Comparison of ENCODE assay signal across 11 cellular contexts in the genomic region with DNA sequence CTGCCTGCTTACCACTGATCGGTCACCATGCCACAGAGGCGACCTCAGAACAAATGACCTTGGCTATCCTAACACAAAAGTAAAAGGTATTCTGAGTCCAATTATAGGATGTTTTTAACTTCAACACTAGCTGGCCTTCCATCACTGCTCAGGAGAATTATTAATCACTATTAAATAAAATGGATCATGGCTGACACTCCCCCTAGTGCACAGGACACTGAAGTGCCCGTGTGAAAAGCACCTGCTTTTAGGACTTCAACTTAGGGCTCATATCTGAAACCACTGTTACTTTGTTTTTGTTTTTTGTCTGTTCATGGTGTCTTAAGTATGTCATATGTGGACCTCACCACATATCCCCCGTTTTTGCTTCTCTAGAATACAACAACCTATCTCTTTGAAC. TPM values are rescaled to one million over a fixed set of nuclear protein-coding genes. Genes with fewer than 3 reads are reported as not detected.
DNase-seq lines count a peak whose midpoint lies in the region; ATAC-seq, FAIRE-seq and TF ChIP-seq lines count a peak whose summit lies in the region.
"Had no signal": no experiment of that assay in that cellular context is flagged by ENCODE, and none has a peak within 500 bp of the region (broad histone marks: within the 10 kb centered on the region; RNA-seq: fewer than 3 reads in every experiment).

No MANE protein-coding gene starts in this region.

- H3K4me1 ChIP-seq in K562 (replicated peaks in 1 of 2; ENCODE audit: control insufficient read depth in 2 of 2, insufficient read depth in 2 of 2, low read length in 2 of 2): peaks cover 0 to under 1% of the 10 kb centered on the region in 2 experiments; a peak in 1 of 5 replicates

- DNase-seq in ELR (ENCODE audit: low read depth): peak; percentile 21
- peak in 3 of 4 experiments; percentile 17 to 25 (median 24) for DNase-seq in K562 (ENCODE audit: extremely low read depth in 1 of 4, low spot score in 3 of 4)
- no peak for DNase-seq in nephron progenitor cell
- no peak for DNase-seq in NCI-H774 (lab: John Stamatoyannopoulos, UW)
- no peak for DNase-seq in NCI-H446 (lab: John Stamatoyannopoulos, UW)
- no peak for DNase-seq in cerebellar nuclear complex (lab: John Stamatoyannopoulos, UW)
- DNase-seq: activated T-cell treated with anti-CD3 and anti-CD28 coated beads for 4 hours; stimulated activated naive CD4-positive, alpha-beta T cell had no signal

- no peak overlapping the region for H3K27ac Mint-ChIP-seq in nephron progenitor cell

- in situ Hi-C loops in K562 (cut with MboI): no loop called here

- peaks cover 18% of the 10 kb centered on the region for H3K36me3 Mint-ChIP-seq in nephron progenitor cell (ENCODE audit: low read depth)

- TF ChIP-seq CTCF in K562 (IDR thresholded peaks at IDR 0.05 in 2 of 3, conservative IDR thresholded peaks at IDR 0.05 in 1 of 3; ENCODE audit: insufficient read depth in 2 of 3, low read depth in 1 of 3, low read length in 3 of 3): peak; percentile 1 to 51 (median 44); a peak in 4 of 6 replicates
- peak; percentile 40 for TF ChIP-seq CTCF in nephron progenitor cell (IDR thresholded peaks at IDR 0.05)

- TF ChIP-seq RAD21 in K562 (CRISPR knock-in tag; conservative IDR thresholded peaks at IDR 0.05 in 1 of 2, IDR thresholded peaks at IDR 0.05 in 1 of 2): 0 out of 4 replicates have a peak, but pooled peaks of 1 of the 2 experiments have one; percentile 11

- no peaks in the 10 kb centered on the region for H3K9me3 Mint-ChIP-seq in nephron progenitor cell

- intact Hi-C loops in K562 (cut with micrococcal nuclease): no loop called here

- CTCF ChIA-PET in K562 (lab: Yijun Ruan, JAX; ENCODE audit: low intra/inter-chr PET ratio): no interaction called here

- H3K4me1 Mint-ChIP-seq in nephron progenitor cell: peaks cover 4% of the 10 kb centered on the region

- H3K36me3 ChIP-seq in K562 (ENCODE audit: control insufficient read depth, insufficient read depth, low read length): no peaks in the 10 kb centered on the region

- H3K27ac ChIP-seq in K562 (ENCODE audit: extremely low read depth, low read depth, low read length): no peak overlapping the region
- H3K27ac ChIP-seq: parathyroid adenoma had no signal

- H2AFZ ChIP-seq in K562 (ENCODE audit: low read depth, low read length): no peak overlapping the region
- H2AFZ ChIP-seq: parathyroid adenoma had no signal

- POLR2A ChIA-PET in K562 (lab: Yijun Ruan, JAX): interaction anchor here (0.6 to 1.4 kb wide), 2 partner anchors 13 to 354 kb away, joined by 3 to 4 read pairs; no protein-coding TSS in a partner anchor

- H3K27me3 ChIP-seq in K562 (ENCODE audit: control insufficient read depth in 2 of 2, insufficient read depth in 2 of 2, low read length in 2 of 2): no peaks in the 10 kb centered on the region

- H3K4me3 Mint-ChIP-seq in nephron progenitor cell: no peak overlapping the region

- peak; percentile 19 for FAIRE-seq in K562 (lab: Jason Lieb, UNC)

- peaks cover under 1% of the 10 kb centered on the region; the same call in 1 of the 3 replicates for H3K79me2 ChIP-seq in K562 (ENCODE audit: control insufficient read depth, insufficient read depth, low read length)

- H3K9me1 ChIP-seq in K562 (ENCODE audit: control insufficient read depth, insufficient read depth, low read length): no peaks in the 10 kb centered on the region

- no TSS peak for BruUV-seq in K562 (replicated peaks; lab: Mats Ljungman, UMichigan)

- TF ChIP-seq POLR2A in K562 (conservative IDR thresholded peaks at IDR 0.05): no peak

- H4K20me1 ChIP-seq in K562 (replicated peaks; ENCODE audit: control insufficient read depth, insufficient read depth, low read length): 0 out of 2 replicates have a peak, but pooled peaks cover 3% of the 10 kb centered on the region

- no peak for TF ChIP-seq EP300 in K562 (IDR thresholded peaks at IDR 0.05; ENCODE audit: low read length)

- ATAC-seq in HG03342 (IDR thresholded peaks at IDR 0.05; ENCODE audit: unreplicated experiment) (peak; percentile 58), K562 (peak; percentile 47; the same call in 2 of the 3 replicates), GM18502 (IDR thresholded peaks at IDR 0.05; ENCODE audit: poor library complexity, unreplicated experiment) (no peak)

- no peak overlapping the region for H3K9ac ChIP-seq in K562 (ENCODE audit: insufficient read depth in 1 of 2, low read depth in 2 of 2, low read length in 2 of 2)
- H3K9ac ChIP-seq: parathyroid adenoma had no signal

- H3K4me2 ChIP-seq in K562 (ENCODE audit: insufficient read depth, low read length): no peak overlapping the region

- WGBS in K562 (ENCODE audit: insufficient coverage, low coverage, missing lambda C conversion rate): 49% methylated on average over 4 of the region's 4 CpGs

- peaks cover 3% of the 10 kb centered on the region for H3K27me3 Mint-ChIP-seq in nephron progenitor cell (ENCODE audit: low read depth, poor library complexity)

- no peaks in the 10 kb centered on the region; the same call in 1 of the 2 replicates for H3K9me3 ChIP-seq in K562 (replicated peaks; ENCODE audit: control insufficient read depth, insufficient read depth, low read depth, low read length)

- no peak overlapping the region for H3K4me3 ChIP-seq in K562

TF ChIP-seq in K562, 482 proteins besides CTCF, POLR2A, EP300 and RAD21 (continues in another document):
- TF ChIP-seq RFX5 (IDR thresholded peaks at IDR 0.05; ENCODE audit: low read depth, low read length) (no peak), ZC3H4 (CRISPR knock-in tag; IDR thresholded peaks at IDR 0.05; ENCODE audit: borderline replicate concordance) (no peak), FOXJ3 (CRISPR knock-in tag; IDR thresholded peaks at IDR 0.05) (no peak), ZNF384 (IDR thresholded peaks at IDR 0.05; ENCODE audit: low read depth, low read length) (no peak), ZNF408 (CRISPR knock-in tag; IDR thresholded peaks at IDR 0.05; ENCODE audit: low read depth) (no peak), EWSR1 (IDR thresholded peaks at IDR 0.05; ENCODE audit: borderline replicate concordance, low read depth, partially characterized antibody) (no peak), PTBP1 (IDR thresholded peaks at IDR 0.05; ENCODE audit: low read depth, low read length) (no peak)
- TF ChIP-seq, protein P1, sequence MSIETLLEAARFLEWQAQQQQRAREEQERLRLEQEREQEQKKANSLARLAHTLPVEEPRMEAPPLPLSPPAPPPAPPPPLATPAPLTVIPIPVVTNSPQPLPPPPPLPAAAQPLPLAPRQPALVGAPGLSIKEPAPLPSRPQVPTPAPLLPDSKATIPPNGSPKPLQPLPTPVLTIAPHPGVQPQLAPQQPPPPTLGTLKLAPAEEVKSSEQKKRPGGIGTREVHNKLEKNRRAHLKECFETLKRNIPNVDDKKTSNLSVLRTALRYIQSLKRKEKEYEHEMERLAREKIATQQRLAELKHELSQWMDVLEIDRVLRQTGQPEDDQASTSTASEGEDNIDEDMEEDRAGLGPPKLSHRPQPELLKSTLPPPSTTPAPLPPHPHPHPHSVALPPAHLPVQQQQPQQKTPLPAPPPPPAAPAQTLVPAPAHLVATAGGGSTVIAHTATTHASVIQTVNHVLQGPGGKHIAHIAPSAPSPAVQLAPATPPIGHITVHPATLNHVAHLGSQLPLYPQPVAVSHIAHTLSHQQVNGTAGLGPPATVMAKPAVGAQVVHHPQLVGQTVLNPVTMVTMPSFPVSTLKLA (conservative IDR thresholded peaks at IDR 0.05): no peak
- TF ChIP-seq, protein P2, sequence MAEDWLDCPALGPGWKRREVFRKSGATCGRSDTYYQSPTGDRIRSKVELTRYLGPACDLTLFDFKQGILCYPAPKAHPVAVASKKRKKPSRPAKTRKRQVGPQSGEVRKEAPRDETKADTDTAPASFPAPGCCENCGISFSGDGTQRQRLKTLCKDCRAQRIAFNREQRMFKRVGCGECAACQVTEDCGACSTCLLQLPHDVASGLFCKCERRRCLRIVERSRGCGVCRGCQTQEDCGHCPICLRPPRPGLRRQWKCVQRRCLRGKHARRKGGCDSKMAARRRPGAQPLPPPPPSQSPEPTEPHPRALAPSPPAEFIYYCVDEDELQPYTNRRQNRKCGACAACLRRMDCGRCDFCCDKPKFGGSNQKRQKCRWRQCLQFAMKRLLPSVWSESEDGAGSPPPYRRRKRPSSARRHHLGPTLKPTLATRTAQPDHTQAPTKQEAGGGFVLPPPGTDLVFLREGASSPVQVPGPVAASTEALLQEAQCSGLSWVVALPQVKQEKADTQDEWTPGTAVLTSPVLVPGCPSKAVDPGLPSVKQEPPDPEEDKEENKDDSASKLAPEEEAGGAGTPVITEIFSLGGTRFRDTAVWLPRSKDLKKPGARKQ (CRISPR knock-in tag; IDR thresholded peaks at IDR 0.05): no peak
- TF ChIP-seq, protein P3, sequence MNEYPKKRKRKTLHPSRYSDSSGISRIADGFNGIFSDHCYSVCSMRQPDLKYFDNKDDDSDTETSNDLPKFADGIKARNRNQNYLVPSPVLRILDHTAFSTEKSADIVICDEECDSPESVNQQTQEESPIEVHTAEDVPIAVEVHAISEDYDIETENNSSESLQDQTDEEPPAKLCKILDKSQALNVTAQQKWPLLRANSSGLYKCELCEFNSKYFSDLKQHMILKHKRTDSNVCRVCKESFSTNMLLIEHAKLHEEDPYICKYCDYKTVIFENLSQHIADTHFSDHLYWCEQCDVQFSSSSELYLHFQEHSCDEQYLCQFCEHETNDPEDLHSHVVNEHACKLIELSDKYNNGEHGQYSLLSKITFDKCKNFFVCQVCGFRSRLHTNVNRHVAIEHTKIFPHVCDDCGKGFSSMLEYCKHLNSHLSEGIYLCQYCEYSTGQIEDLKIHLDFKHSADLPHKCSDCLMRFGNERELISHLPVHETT (CRISPR knock-in tag; conservative IDR thresholded peaks at IDR 0.05 in 1 of 2, IDR thresholded peaks at IDR 0.05 in 1 of 2): no peak

RNA-seq across cellular contexts. Expression of a gene that starts 33.9 kb away (rescaled TPM):
- total RNA-seq in K562 (2011; cell fraction: chromatin; rRNA removed; ENCODE audit: low replicate concordance): 32.0 and 52.5 TPM in 2 replicates
- total RNA-seq in K562 (2011; cell fraction: nucleolus; rRNA removed): 17.0 and 17.2 TPM in 2 replicates
- total RNA-seq in K562 (2011; cell fraction: nucleoplasm; rRNA removed): 26.4 and 28.0 TPM in 2 replicates
- total RNA-seq in K562 (2014; rRNA removed) (18.5 and 22.7 TPM in 2 replicates), K562 (2014; rRNA removed; fragmentation: Illumina TruSeq; extraction: Trizol) (26.3 and 28.2 TPM in 2 replicates), K562 (2015; rRNA removed; fragmentation: Illumina TruSeq; extraction: Trizol) (22.7 and 22.8 TPM in 2 replicates), K562 (2021) (20.3 and 20.6 TPM in 2 replicates)
- polyA plus RNA-seq in K562 (2011; rRNA removed) (21.5 and 24.9 TPM in 2 replicates), K562 (2014; fragmentation: Illumina TruSeq; extraction: Trizol) (30.9 and 41.7 TPM in 2 replicates), K562 (2014; fragmentation: Nextera tagmentation; extraction: Ambion mirVana) (1 to 10 TPM; 6.2 to 6.7 TPM), K562 (2014; rRNA removed) (22.8 and 23.1 TPM in 2 replicates)
- polyA plus RNA-seq in K562 (2011; cell fraction: cytosol; rRNA removed): 13.4 and 14.4 TPM in 2 replicates
- 28.2 and 30.1 TPM in 2 replicates for polyA plus RNA-seq in K562 (2011; cell fraction: nucleus; rRNA removed)
- polyA plus RNA-seq in K562 (2012): 19.0 and 19.6 TPM in 2 replicates
- polyA minus RNA-seq in K562 (2011; rRNA and poly(A)+ RNA removed): 19.9 and 29.4 TPM in 2 replicates
- polyA minus RNA-seq in K562 (2011; cell fraction: cytosol; rRNA and poly(A)+ RNA removed): 7.5 and 9.5 TPM in 2 replicates
- 14.1 and 31.0 TPM in 2 replicates for polyA minus RNA-seq in K562 (2011; cell fraction: nucleus; rRNA and poly(A)+ RNA removed)

Comparison
In these comparisons a context has a peak if more than half of its experiments do, and no peak if none do; other contexts are left out.
1. DNase-seq: peak in ELR (single experiment) and K562 (3 of 4); none in nephron progenitor cell (single experiment), NCI-H774 (single experiment), NCI-H446 (0 of 2) and cerebellar nuclear complex (0 of 2).